In the genomic region with DNA sequence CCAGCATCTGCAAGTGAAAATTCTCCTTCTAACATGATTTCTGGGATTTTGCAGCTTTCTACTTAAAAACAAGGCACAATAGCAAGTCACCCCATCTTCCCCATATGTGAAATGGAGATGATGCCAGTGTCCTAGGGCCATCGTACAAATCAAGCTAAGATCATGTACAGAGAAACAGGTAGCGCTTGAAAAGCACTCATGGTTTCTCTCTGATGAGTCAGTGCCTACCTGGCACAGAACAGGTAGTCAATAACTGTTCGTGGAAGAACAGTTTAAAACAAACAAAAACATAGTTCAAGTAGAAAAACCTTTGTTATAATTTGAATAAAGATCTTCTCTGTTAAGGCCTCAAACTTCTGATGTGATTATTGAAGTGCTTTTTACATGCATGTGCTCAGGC, we compare ENCODE assay signal across 2 cellular contexts.
TF ChIP-seq lines count a peak whose summit lies in the region.

No MANE protein-coding gene starts in this region.

TF ChIP-seq in liver, 16 proteins besides CTCF, POLR2A, EP300 and RAD21:
- peak in 1 of 2 donors; percentile 19 for TF ChIP-seq JUND (IDR thresholded peaks at IDR 0.05)
- TF ChIP-seq FOXA1 (IDR thresholded peaks at IDR 0.05) = no peak
- peak; percentile 25 for TF ChIP-seq YY1 (IDR thresholded peaks at IDR 0.05)

TF ChIP-seq in HepG2, 621 proteins besides CTCF, POLR2A, EP300 and RAD21:
- TF ChIP-seq, protein P1, sequence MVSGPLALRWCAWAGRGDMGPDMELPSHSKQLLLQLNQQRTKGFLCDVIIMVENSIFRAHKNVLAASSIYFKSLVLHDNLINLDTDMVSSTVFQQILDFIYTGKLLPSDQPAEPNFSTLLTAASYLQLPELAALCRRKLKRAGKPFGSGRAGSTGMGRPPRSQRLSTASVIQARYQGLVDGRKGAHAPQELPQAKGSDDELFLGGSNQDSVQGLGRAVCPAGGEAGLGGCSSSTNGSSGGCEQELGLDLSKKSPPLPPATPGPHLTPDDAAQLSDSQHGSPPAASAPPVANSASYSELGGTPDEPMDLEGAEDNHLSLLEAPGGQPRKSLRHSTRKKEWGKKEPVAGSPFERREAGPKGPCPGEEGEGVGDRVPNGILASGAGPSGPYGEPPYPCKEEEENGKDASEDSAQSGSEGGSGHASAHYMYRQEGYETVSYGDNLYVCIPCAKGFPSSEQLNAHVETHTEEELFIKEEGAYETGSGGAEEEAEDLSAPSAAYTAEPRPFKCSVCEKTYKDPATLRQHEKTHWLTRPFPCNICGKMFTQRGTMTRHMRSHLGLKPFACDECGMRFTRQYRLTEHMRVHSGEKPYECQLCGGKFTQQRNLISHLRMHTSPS (CRISPR knock-in tag; IDR thresholded peaks at IDR 0.05; ENCODE audit: low read depth) = no peak
- no peak for TF ChIP-seq RNF2 (conservative IDR thresholded peaks at IDR 0.05; ENCODE audit: low read depth)
- no peak for TF ChIP-seq ARNT2 (CRISPR knock-in tag; IDR thresholded peaks at IDR 0.05; ENCODE audit: low read depth)
- no peak for TF ChIP-seq ZNF552 (CRISPR knock-in tag; IDR thresholded peaks at IDR 0.05; ENCODE audit: borderline replicate concordance)
- no peak for TF ChIP-seq ZNF550 (CRISPR knock-in tag; IDR thresholded peaks at IDR 0.05; ENCODE audit: borderline replicate concordance)
- no peak for TF ChIP-seq ZNF557 (CRISPR knock-in tag; IDR thresholded peaks at IDR 0.05)
- TF ChIP-seq THYN1 (CRISPR knock-in tag; IDR thresholded peaks at IDR 0.05; ENCODE audit: borderline replicate concordance, low read depth) = no peak
- no peak for TF ChIP-seq AGO1 (IDR thresholded peaks at IDR 0.05; ENCODE audit: low read depth, low read length, poor library complexity, severe bottlenecking)
- TF ChIP-seq RARA (CRISPR knock-in tag; IDR thresholded peaks at IDR 0.05) = no peak
- TF ChIP-seq ZNF577 (CRISPR knock-in tag; IDR thresholded peaks at IDR 0.05; ENCODE audit: borderline replicate concordance, low read depth) = no peak
- TF ChIP-seq ZNF274 (CRISPR knock-in tag; IDR thresholded peaks at IDR 0.05) = no peak
- TF ChIP-seq CSRNP2 (CRISPR knock-in tag; conservative IDR thresholded peaks at IDR 0.05; ENCODE audit: low read depth) = no peak
- no peak for TF ChIP-seq FOXK1 (CRISPR knock-in tag; IDR thresholded peaks at IDR 0.05; ENCODE audit: borderline replicate concordance, low read depth)
- no peak for TF ChIP-seq NR1H2 (CRISPR knock-in tag; IDR thresholded peaks at IDR 0.05; ENCODE audit: borderline replicate concordance, low read depth)
- TF ChIP-seq, protein P2, sequence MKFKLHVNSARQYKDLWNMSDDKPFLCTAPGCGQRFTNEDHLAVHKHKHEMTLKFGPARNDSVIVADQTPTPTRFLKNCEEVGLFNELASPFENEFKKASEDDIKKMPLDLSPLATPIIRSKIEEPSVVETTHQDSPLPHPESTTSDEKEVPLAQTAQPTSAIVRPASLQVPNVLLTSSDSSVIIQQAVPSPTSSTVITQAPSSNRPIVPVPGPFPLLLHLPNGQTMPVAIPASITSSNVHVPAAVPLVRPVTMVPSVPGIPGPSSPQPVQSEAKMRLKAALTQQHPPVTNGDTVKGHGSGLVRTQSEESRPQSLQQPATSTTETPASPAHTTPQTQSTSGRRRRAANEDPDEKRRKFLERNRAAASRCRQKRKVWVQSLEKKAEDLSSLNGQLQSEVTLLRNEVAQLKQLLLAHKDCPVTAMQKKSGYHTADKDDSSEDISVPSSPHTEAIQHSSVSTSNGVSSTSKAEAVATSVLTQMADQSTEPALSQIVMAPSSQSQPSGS (CRISPR knock-in tag; IDR thresholded peaks at IDR 0.05) = no peak
- TF ChIP-seq ZSCAN29 (CRISPR knock-in tag; conservative IDR thresholded peaks at IDR 0.05) = no peak
- TF ChIP-seq ZBTB26 (CRISPR knock-in tag; IDR thresholded peaks at IDR 0.05; ENCODE audit: borderline replicate concordance) = no peak
- TF ChIP-seq ZNF10 (CRISPR knock-in tag; IDR thresholded peaks at IDR 0.05; ENCODE audit: borderline replicate concordance, low read depth) = no peak
